In the genomic region with DNA sequence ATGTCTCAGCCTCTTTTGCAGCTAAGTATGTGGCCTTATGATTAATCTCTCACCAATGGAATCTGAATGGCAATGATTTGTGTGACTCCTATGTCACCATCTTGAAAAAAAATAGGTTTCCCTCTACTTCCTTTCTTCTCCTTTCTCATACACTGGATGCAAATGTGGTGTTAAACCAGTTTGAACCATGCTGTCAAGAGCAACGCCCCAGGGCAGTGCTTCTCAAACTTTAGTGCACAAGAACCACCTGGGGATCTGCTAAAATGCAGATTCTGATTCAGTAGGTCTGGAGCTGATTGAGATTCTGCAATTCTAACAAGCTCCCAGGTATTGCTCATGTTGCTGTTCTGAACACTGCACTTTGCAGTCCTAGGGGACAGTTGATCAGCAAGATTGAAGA, we compare ENCODE assay signal across 26 cellular contexts.
"Had no signal": no experiment of that assay in that cellular context is flagged by ENCODE, and none has a peak within 500 bp of the region (broad histone marks: within the 10 kb centered on the region; RNA-seq: fewer than 3 reads in every experiment).

No MANE protein-coding gene starts in this region.

- H3K36me3 ChIP-seq: esophagus squamous epithelium, heart right ventricle, lower lobe of right lung, neutrophil, pancreas, right lobe of liver, tibial artery, upper lobe of left lung had no signal

- H3K4me3 Mint-ChIP-seq: immature natural killer cell, natural killer cell had no signal

- H3K4me3 ChIP-seq: dorsolateral prefrontal cortex, esophagus squamous epithelium, heart right ventricle, lower lobe of right lung, pancreas, right lobe of liver, testis, tibial artery, upper lobe of left lung had no signal

- H3K27ac Mint-ChIP-seq: immature natural killer cell, natural killer cell had no signal

- ATAC-seq: heart right ventricle, left colon, left ventricle myocardium superior, lower lobe of right lung, natural killer cell, right lobe of liver had no signal

- H3K4me1 ChIP-seq: heart right ventricle, lower lobe of right lung, pancreas, testis, tibial artery, upper lobe of left lung had no signal

- H3K27ac ChIP-seq: dorsolateral prefrontal cortex, esophagus squamous epithelium, heart right ventricle, lower lobe of right lung, neutrophil, pancreas, right lobe of liver, testis, tibial artery, upper lobe of left lung had no signal

- DNase-seq: dorsolateral prefrontal cortex; effector CD4-positive, alpha-beta T cell; esophagus squamous epithelium; foreskin melanocyte; glutamatergic neuron; heart right ventricle; hippocampal formation; immature natural killer cell; islet precursor cell; kidney glomerular epithelial cell; left colon; left ventricle myocardium superior; lower lobe of right lung; natural killer cell; pancreas; right lobe of liver; small intestine; stimulated activated CD4-positive, alpha-beta T cell treated with anti-CD3 and anti-CD28 coated beads, Interleukin-15, amount 100 ng/mL, for 24 hours; stimulated activated CD4-positive, alpha-beta T cell treated with anti-CD3 and anti-CD28 coated beads, Interleukin-4, amount 100 ng/mL, for 1 hour; stimulated activated CD8-positive, alpha-beta memory T cell treated with anti-CD3 and anti-CD28 coated beads, Interleukin-4, amount 100 ng/mL, for 48 hours; stimulated activated naive CD4-positive, alpha-beta T cell treated with Interleukin-2 at 50 U/mL for 16 hours; substantia nigra; testis; tibial artery; upper lobe of left lung had no signal

- H3K9me3 Mint-ChIP-seq: immature natural killer cell, natural killer cell had no signal

- H3K36me3 Mint-ChIP-seq: natural killer cell had no signal

- H3K4me1 Mint-ChIP-seq: immature natural killer cell, natural killer cell had no signal

- H3K9me3 ChIP-seq: esophagus squamous epithelium, lower lobe of right lung, neutrophil, pancreas, right lobe of liver, testis, tibial artery, upper lobe of left lung had no signal

- H3K27me3 ChIP-seq: esophagus squamous epithelium, neutrophil, pancreas, right lobe of liver, testis, tibial artery, upper lobe of left lung had no signal
